ENCODE assay signal across 8 cellular contexts in genomic region chr2:68157002-68157401, GRCh38. TPM values are rescaled to one million over a fixed set of nuclear protein-coding genes. Genes with fewer than 3 reads are reported as not detected.
DNase-seq lines count a peak whose midpoint lies in the region; ATAC-seq and TF ChIP-seq lines count a peak whose summit lies in the region.

No MANE protein-coding gene starts in this region.

- H3K27me3 Mint-ChIP-seq in activated CD4-positive, alpha-beta memory T cell treated with anti-CD3 and anti-CD28 coated beads for 36 hours = no peaks in the 10 kb centered on the region

- H3K4me1 ChIP-seq in heart left ventricle = peaks cover 0 to 51% (median 35%) of the 10 kb centered on the region in 12 donors

- H3K27me3 ChIP-seq in heart left ventricle = no peaks in the 10 kb centered on the region

- TF ChIP-seq POLR2A in heart left ventricle (IDR thresholded peaks at IDR 0.05) = no peak

- peak; percentile 22 for ATAC-seq in GM18870 (IDR thresholded peaks at IDR 0.05; ENCODE audit: unreplicated experiment)
- peak; percentile 26 for ATAC-seq in HG03095 (IDR thresholded peaks at IDR 0.05; ENCODE audit: unreplicated experiment)
- peak; percentile 28 to 62 (median 58) for ATAC-seq in heart left ventricle

- H3K4me3 ChIP-seq in heart left ventricle (peak overlapping the region; percentile 61 to 97 (median 86)), retinal pigment epithelial cell (ENCODE audit: low read length) (peak overlapping the region; percentile 79)

- H3K9me3 ChIP-seq in heart left ventricle = no peaks in the 10 kb centered on the region

- CTCF ChIA-PET in activated CD4-positive, alpha-beta memory T cell treated with anti-CD3 and anti-CD28 coated beads for 36 hours (lab: Charles Lee) = interaction anchor here (1.1 to 2.4 kb wide), 7 partner anchors 28 to 125 kb away, joined by 3 to 18 read pairs (median 6); partner anchors contain the start of gene PPP3R1

- H3K27ac Mint-ChIP-seq in activated CD4-positive, alpha-beta memory T cell treated with anti-CD3 and anti-CD28 coated beads for 36 hours = peak overlapping the region; percentile 99

- POLR2A ChIA-PET in activated CD4-positive, alpha-beta memory T cell treated with anti-CD3 and anti-CD28 coated beads for 36 hours (lab: Charles Lee) = interaction anchor here (0.8 to 1.3 kb wide), 4 partner anchors 93 to 100 kb away, joined by 3 to 12 read pairs (median 4); partner anchors contain the start of genes C1D and PPP3R1

- DNase-seq in AG20443 (ENCODE audit: low spot score) (peak; percentile 63), heart left ventricle (peak in 1 of 5 donors; percentile 69), retinal pigment epithelial cell (ENCODE audit: low read depth) (peak; percentile 3), NCI-H1417 treated with DMSO at 0.1 percent for 48 hours (lab: John Stamatoyannopoulos, UW) (no peak), NCI-H82 treated with DMSO at 0.1 percent for 48 hours (lab: John Stamatoyannopoulos, UW; ENCODE audit: unreplicated experiment) (no peak)
- DNase-seq in activated CD4-positive, alpha-beta memory T cell treated with anti-CD3 and anti-CD28 coated beads for 36 hours = no peak

- H3K4me3 Mint-ChIP-seq in activated CD4-positive, alpha-beta memory T cell treated with anti-CD3 and anti-CD28 coated beads for 36 hours = peak overlapping the region; percentile 95

- 0 to 1% (median 0%) methylated on average over 18 to 28 of the region's 28 CpGs for WGBS in heart left ventricle, 4 donors

- H3K27ac ChIP-seq in heart left ventricle = peak overlapping the region; percentile 87 to 98 (median 94)

- peak in 1 of 12 donors; percentile 3 for TF ChIP-seq CTCF in heart left ventricle (IDR thresholded peaks at IDR 0.05)
- TF ChIP-seq CTCF in retinal pigment epithelial cell (conservative IDR thresholded peaks at IDR 0.05; ENCODE audit: low read depth, low read length) = no peak

- peaks cover 47% of the 10 kb centered on the region for H3K4me1 Mint-ChIP-seq in activated CD4-positive, alpha-beta memory T cell treated with anti-CD3 and anti-CD28 coated beads for 36 hours (ENCODE audit: low read depth)

- peaks cover 21% of the 10 kb centered on the region for H3K36me3 Mint-ChIP-seq in activated CD4-positive, alpha-beta memory T cell treated with anti-CD3 and anti-CD28 coated beads for 36 hours

- peaks cover 0 to 22% (median 19%) of the 10 kb centered on the region in 9 donors for H3K36me3 ChIP-seq in heart left ventricle

- no peaks in the 10 kb centered on the region for H3K9me3 Mint-ChIP-seq in activated CD4-positive, alpha-beta memory T cell treated with anti-CD3 and anti-CD28 coated beads for 36 hours

- intact Hi-C loops in activated CD4-positive, alpha-beta memory T cell treated with anti-CD3 and anti-CD28 coated beads for 36 hours (cut with micrococcal nuclease) = loop anchor here (1.0 to 10.0 kb wide), 7 partner anchors 34 to 578 kb away; partner anchors contain the start of genes APLF, ARHGAP25, C1D and FBXO48
- intact Hi-C loops in heart left ventricle (cut with DNase I) = loop anchor here in 8 of 10 donors (1.0 to 10.0 kb wide), 6 partner anchors 94 to 98 kb away; partner anchors contain the start of genes PPP3R1 (in 6 of the 8) and C1D (in 1 of the 8)

RNA-seq across cellular contexts. Expression of gene PNO1, which starts 0.7 kb away (rescaled TPM):
- total RNA-seq in activated CD4-positive, alpha-beta memory T cell treated with anti-CD3 and anti-CD28 coated beads for 36 hours = 10 to 100 TPM; 16.3 to 16.4 TPM
- total RNA-seq in heart left ventricle = 10 to 100 TPM in 3 of 9 donors, 1 to 10 TPM in 6; 6.6 to 11.3 (median 8.8) TPM
- 10 to 100 TPM in 1 of 2 donors, 1 to 10 TPM in 1; 4.5 to 20.1 TPM for polyA plus RNA-seq in heart left ventricle

Comparison
In these comparisons a context has a peak if more than half of its experiments do, and no peak if none do; other contexts are left out.
1. DNase-seq: peak in AG20443 (single experiment) and retinal pigment epithelial cell (single experiment); none in activated CD4-positive, alpha-beta memory T cell treated with anti-CD3 and anti-CD28 coated beads for 36 hours (single experiment), NCI-H1417 treated with DMSO at 0.1 percent for 48 hours (single experiment) and NCI-H82 treated with DMSO at 0.1 percent for 48 hours (single experiment).
2. Peak in every context shown above with its lines, with median percentiles within 50 percentile points of each other: ATAC-seq.